In the genomic region with DNA sequence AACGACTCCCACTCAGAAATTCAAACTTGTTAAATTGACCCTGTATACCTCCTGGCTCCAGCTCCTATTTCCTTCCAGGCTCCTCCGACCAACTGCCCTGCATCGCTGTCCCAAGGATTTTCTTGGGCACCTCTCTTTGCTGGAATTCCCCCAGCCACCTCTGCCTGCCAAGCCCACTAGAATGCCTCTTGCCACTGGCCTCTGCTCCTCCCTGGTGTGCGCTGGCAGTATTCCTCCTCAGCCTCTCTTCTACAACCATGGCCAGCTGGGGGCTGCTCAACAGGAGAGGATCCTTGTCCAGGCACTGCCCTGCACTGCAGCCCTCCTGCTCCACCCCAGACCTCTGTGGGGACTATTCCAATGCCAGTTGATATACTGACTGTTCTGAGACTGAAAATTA, we compare ENCODE assay signal across 28 cellular contexts. TPM values are rescaled to one million over a fixed set of nuclear protein-coding genes. Genes with fewer than 3 reads are reported as not detected.
"Had no signal": no experiment of that assay in that cellular context is flagged by ENCODE, and none has a peak within 500 bp of the region (broad histone marks: within the 10 kb centered on the region; RNA-seq: fewer than 3 reads in every experiment).

No MANE protein-coding gene starts in this region.

- H3K9me3 ChIP-seq: body of pancreas, neutrophil, pancreas, right lobe of liver, transverse colon, uterus had no signal

- H3K27me3 ChIP-seq: body of pancreas, pancreas, right lobe of liver had no signal

- H3K36me3 ChIP-seq: left lung, neutrophil, pancreas, right lobe of liver, stomach, transverse colon, uterus had no signal

- H2AFZ ChIP-seq: hepatocyte had no signal

- DNase-seq: activated CD4-positive, alpha-beta T cell treated with anti-CD3 and anti-CD28 coated beads for 1 hour; activated CD4-positive, alpha-beta T cell treated with anti-CD3 and anti-CD28 coated beads, Interleukin-2, amount 50 U/mL, for 48 hours; activated CD8-positive, alpha-beta memory T cell treated with anti-CD3 and anti-CD28 coated beads, Interleukin-2, amount 50 U/mL, for 48 hours; activated naive CD4-positive, alpha-beta T cell treated with anti-CD3 and anti-CD28 coated beads, Interleukin-2, amount 50 U/mL, for 16 hours; activated naive CD8-positive, alpha-beta T cell treated with anti-CD3 and anti-CD28 coated beads, Interleukin-2, amount 50 U/mL, for 24 hours; activated T-cell treated with anti-CD3 and anti-CD28 coated beads, Interleukin-2, amount 50 U/mL, for 4 hours; body of pancreas; effector CD4-positive, alpha-beta T cell; foreskin fibroblast; immature natural killer cell; kidney glomerular epithelial cell; left lung; pancreas; right lobe of liver; small intestine; stimulated activated CD4-positive, alpha-beta T cell treated with anti-CD3 and anti-CD28 coated beads, Interleukin-2, amount 100 ng/mL, for 24 hours; stomach; T-helper 9 cell; transverse colon; uterus had no signal

- ATAC-seq: activated naive CD8-positive, alpha-beta T cell treated with anti-CD3 and anti-CD28 coated beads, Interleukin-2, amount 50 U/mL, for 24 hours; activated T-cell treated with anti-CD3 and anti-CD28 coated beads, Interleukin-2, amount 50 U/mL, for 4 hours; body of pancreas; left lung; natural killer cell treated with Interleukin-12 subunit alpha and Interleukin-12 subunit beta and Interleukin-15 and Interleukin-18, amount 100 ng/mL, for 72 hours; pancreas; right lobe of liver; stimulated activated effector memory CD8-positive, alpha-beta T cell treated with anti-CD3 and anti-CD28 coated beads, Interleukin-12 subunit alpha, Interleukin-12 subunit beta, amount 100 ng/mL, for 72 hours had no signal

- H3K79me2 ChIP-seq: hepatocyte had no signal

- H3K4me2 ChIP-seq: hepatocyte had no signal

- H3K4me1 ChIP-seq: body of pancreas, left lung, pancreas, right lobe of liver, stomach, transverse colon, uterus had no signal

- H3K4me3 ChIP-seq: body of pancreas, hepatocyte, left lung, lung, pancreas, right lobe of liver, stomach, transverse colon, uterus had no signal

- H3K27ac ChIP-seq: body of pancreas, hepatocyte, left lung, neutrophil, pancreas, right lobe of liver, stomach, transverse colon, uterus had no signal

RNA-seq across cellular contexts. Expression of gene WNT7A, which starts 7.4 kb away (rescaled TPM):
- total RNA-seq: activated T-helper 2 cell treated with anti-CD3 and anti-CD28 coated beads, Interferon-gamma antibody, Interleukin-2, Interleukin-4, amounts not matched to agents 10 μg/mL and 5 μg/mL and 100 μg/mL, durations not matched to agents 14 hours and 24 hours and 36 hours; cardiac septum; fibroblast of lung; natural killer cell treated with Interleukin-12 subunit alpha and Interleukin-12 subunit beta and Interleukin-15 and Interleukin-18, amount 100 ng/mL, for 72 hours; right lobe of liver; stomach; transverse colon had no signal
